ENCODE assay signal across 17 cellular contexts in the genomic region with DNA sequence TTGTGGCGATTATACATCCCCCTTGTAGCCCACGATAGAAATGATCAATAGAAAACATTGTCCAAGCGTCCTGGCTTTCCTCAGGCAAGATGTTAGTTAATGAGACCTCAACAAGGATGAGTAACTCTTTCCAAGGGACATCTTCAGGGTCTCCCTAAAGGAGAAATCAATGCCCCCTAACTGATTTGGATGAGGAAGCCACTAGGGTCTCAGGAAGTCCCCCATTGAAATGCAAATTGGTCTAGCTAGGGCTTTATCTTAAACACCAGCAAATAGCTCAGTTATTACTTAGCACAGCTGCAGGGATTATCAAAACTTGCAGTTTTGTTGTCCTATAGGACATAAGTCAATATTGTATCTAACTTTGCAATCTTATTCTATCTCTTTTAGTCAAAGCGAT.
DNase-seq lines count a peak whose midpoint lies in the region; ATAC-seq, FAIRE-seq and TF ChIP-seq lines count a peak whose summit lies in the region.
"Had no signal": no experiment of that assay in that cellular context is flagged by ENCODE, and none has a peak within 500 bp of the region (broad histone marks: within the 10 kb centered on the region; RNA-seq: fewer than 3 reads in every experiment).

No MANE protein-coding gene starts in this region.

- CTCF ChIA-PET in H1 (lab: Charles Lee; ENCODE audit: partially characterized antibody): no interaction called here

- H3K36me3 ChIP-seq in HUES48 (ENCODE audit: control insufficient read depth, insufficient read depth, low read length): no peaks in the 10 kb centered on the region
- no peaks in the 10 kb centered on the region for H3K36me3 ChIP-seq in H1 (ENCODE audit: control insufficient read depth in 2 of 4, insufficient read depth in 4 of 4, low read length in 3 of 4)
- no peaks in the 10 kb centered on the region for H3K36me3 ChIP-seq in iPS-20b (ENCODE audit: insufficient read depth, low read depth, low read length)
- H3K36me3 ChIP-seq: BE2C had no signal

- H4K8ac ChIP-seq in H1 (ENCODE audit: extremely low read depth, insufficient read depth, low read length): no peak overlapping the region

- no peak overlapping the region for H3K23ac ChIP-seq in H1 (ENCODE audit: insufficient read length)

- TF ChIP-seq EP300 in H1 (IDR thresholded peaks at IDR 0.05; ENCODE audit: borderline replicate concordance in 1 of 2, low read depth in 2 of 2, low read length in 2 of 2): no peak

- H3K27me3 ChIP-seq in HUES48 (ENCODE audit: control insufficient read depth, insufficient read depth, low read length) (peaks cover 15% of the 10 kb centered on the region), H1 (replicated peaks in 1 of 4; ENCODE audit: control insufficient read depth in 3 of 4, extremely low read depth in 1 of 4, insufficient read depth in 3 of 4, low read length in 3 of 4) (no peaks in the 10 kb centered on the region), iPS-20b (ENCODE audit: insufficient read depth, low read length) (no peaks in the 10 kb centered on the region; the same call in 1 of the 2 replicates)
- H3K27me3 ChIP-seq: BE2C had no signal

- H3K4me3 ChIP-seq in HUES48 (ENCODE audit: low read depth, low read length) (peak overlapping the region; percentile 34; the same call in 1 of the 2 replicates), H1 (ENCODE audit: extremely low read depth in 1 of 4, insufficient read depth in 2 of 4, low read depth in 3 of 4, low read length in 4 of 4) (peak overlapping the region in 1 of 4 experiments; percentile 35; a peak in 1 of 8 replicates), iPS-20b (ENCODE audit: low read length) (peak overlapping the region; percentile 41)
- H3K4me3 ChIP-seq: A549, K562 had no signal

- no peaks in the 10 kb centered on the region for H3K79me2 ChIP-seq in H1 (ENCODE audit: control insufficient read depth in 1 of 2, insufficient read depth in 2 of 2, low read length in 2 of 2)

- H3K9ac ChIP-seq in HUES48 (ENCODE audit: low read depth, low read length): no peak overlapping the region
- H3K9ac ChIP-seq in H1 (replicated peaks in 1 of 4; ENCODE audit: extremely low read depth in 1 of 4, low read depth in 3 of 4, low read length in 3 of 4): no peak overlapping the region
- H3K9ac ChIP-seq in iPS-20b (ENCODE audit: low read depth, low read length): no peak overlapping the region

- DNase-seq in H1 (ENCODE audit: low read depth in 1 of 2, low spot score in 2 of 2): no peak
- DNase-seq in kidney glomerular epithelial cell (lab: John Stamatoyannopoulos, UW): no peak
- DNase-seq in NCI-H524 treated with DMSO at 0.1 percent for 48 hours (lab: John Stamatoyannopoulos, UW): no peak
- DNase-seq: BE2C; CD4-positive, alpha-beta memory T cell; DMS153; DMS79 treated with DMSO at 0.1 percent for 48 hours; EL; GF-D8 had no signal

- no peak overlapping the region for H4K91ac ChIP-seq in H1 (replicated peaks; ENCODE audit: insufficient read length, low read length)

- peak; percentile 85 for FAIRE-seq in H1 (lab: Jason Lieb, UNC)
- FAIRE-seq: GM19239, K562 had no signal

- POLR2A ChIA-PET in H1 (lab: Charles Lee; ENCODE audit: partially characterized antibody): no interaction called here

- no peak overlapping the region for H2AK5ac ChIP-seq in H1 (ENCODE audit: low read depth, low read length)

- no peak for TF ChIP-seq POLR2A in H1 (IDR thresholded peaks at IDR 0.05; ENCODE audit: control extremely low read depth in 1 of 2, low read depth in 2 of 2, low read length in 2 of 2)

- no peak overlapping the region for H2BK15ac ChIP-seq in H1 (ENCODE audit: low read length)

- H4K20me1 ChIP-seq in H1 (replicated peaks in 1 of 2; ENCODE audit: control insufficient read depth in 1 of 2, insufficient read depth in 2 of 2, low read length in 2 of 2): no peaks in the 10 kb centered on the region

- H3K27ac ChIP-seq in HUES48 (ENCODE audit: low read depth, low read length) (peak overlapping the region; percentile 93), H1 (ENCODE audit: low read depth, low read length) (no peak overlapping the region), iPS-20b (ENCODE audit: low read length) (no peak overlapping the region)
- H3K27ac ChIP-seq: A549, C4-2B had no signal

- WGBS in H1 (ENCODE audit: extremely low coverage in 1 of 2, insufficient coverage in 1 of 2, insufficient read length in 1 of 2, insufficient replicate concordance in 2 of 2, low coverage in 1 of 2, low lambda C conversion rate in 2 of 2, missing lambda C conversion rate in 1 of 2), 2 experiments: 12% methylated on average over 4 of the region's 4 CpGs; no CpG with 5 or more reads in 1 of the 2 experiments

- H3K18ac ChIP-seq in H1 (ENCODE audit: extremely low read depth, low read length): no peak overlapping the region

- H3K4me1 ChIP-seq in HUES48 (ENCODE audit: control insufficient read depth, insufficient read depth, low read length): peaks cover 34% of the 10 kb centered on the region
- H3K4me1 ChIP-seq in H1 (replicated peaks in 1 of 4; ENCODE audit: control insufficient read depth in 3 of 4, insufficient read depth in 4 of 4, low read length in 3 of 4): peaks cover 0 to 6% (median 3%) of the 10 kb centered on the region in 4 experiments; a peak in 1 of 7 replicates
- H3K4me1 ChIP-seq in iPS-20b (ENCODE audit: insufficient read depth, low read length): peaks cover 6% of the 10 kb centered on the region
- H3K4me1 ChIP-seq: A549, BE2C had no signal

- no peaks in the 10 kb centered on the region for H3K23me2 ChIP-seq in H1 (ENCODE audit: low read depth, low read length)

- H3K14ac ChIP-seq in H1 (ENCODE audit: insufficient read length): no peak overlapping the region

- TF ChIP-seq CTCF in H1 (IDR thresholded peaks at IDR 0.05; ENCODE audit: control extremely low read depth in 1 of 3, insufficient read depth in 1 of 3, low read depth in 1 of 3, low read length in 3 of 3): no peak

- no peak for TF ChIP-seq RAD21 in H1 (IDR thresholded peaks at IDR 0.05 in 1 of 2, conservative IDR thresholded peaks at IDR 0.05 in 1 of 2; ENCODE audit: low read depth in 2 of 2, low read length in 2 of 2)

- no peak overlapping the region for H3K56ac ChIP-seq in H1 (replicated peaks; ENCODE audit: insufficient read length, low read depth, low read length)

- no peak overlapping the region for H2BK5ac ChIP-seq in H1 (ENCODE audit: low read depth, low read length)

- ATAC-seq in HG02571 (IDR thresholded peaks at IDR 0.05; ENCODE audit: unreplicated experiment) (no peak), HG03571 (IDR thresholded peaks at IDR 0.05; ENCODE audit: unreplicated experiment) (no peak)
- ATAC-seq: A549, K562 had no signal

- H2BK12ac ChIP-seq in H1 (ENCODE audit: low read depth, low read length): no peak overlapping the region

- H3K4me2 ChIP-seq in H1 (ENCODE audit: insufficient read depth in 1 of 2, low read depth in 2 of 2, low read length in 2 of 2): peak overlapping the region; percentile 32 to 51; a peak in 3 of 4 replicates
- H3K4me2 ChIP-seq: A549 had no signal

- no peak overlapping the region for H2AFZ ChIP-seq in H1 (ENCODE audit: low read length)

- H4K5ac ChIP-seq in H1 (ENCODE audit: insufficient read length, low read depth, low read length): no peak overlapping the region

- no peaks in the 10 kb centered on the region for H3K9me3 ChIP-seq in HUES48 (ENCODE audit: control insufficient read depth, insufficient read depth, low read length)
- H3K9me3 ChIP-seq in H1 (ENCODE audit: insufficient read depth in 2 of 2, low read depth in 1 of 2, low read length in 1 of 2): no peaks in the 10 kb centered on the region
- no peaks in the 10 kb centered on the region for H3K9me3 ChIP-seq in iPS-20b (ENCODE audit: insufficient read depth, low read depth, low read length)
- H3K9me3 ChIP-seq: A549, BE2C had no signal

- no peak overlapping the region for H2BK20ac ChIP-seq in H1 (ENCODE audit: low read length)

- no peaks in the 10 kb centered on the region for H3K79me1 ChIP-seq in H1 (ENCODE audit: low read depth, low read length)

- H3K4ac ChIP-seq in H1 (replicated peaks; ENCODE audit: insufficient read length, low read depth, low read length): no peak overlapping the region

- no peak overlapping the region for H2BK120ac ChIP-seq in H1 (replicated peaks; ENCODE audit: low read depth, low read length)

TF ChIP-seq in H1, 55 proteins besides CTCF, POLR2A, EP300 and RAD21:
- TF ChIP-seq JUND (IDR thresholded peaks at IDR 0.05; ENCODE audit: low read length) (0 out of 2 replicates have a peak, but pooled peaks have one; percentile 25), GABPA (IDR thresholded peaks at IDR 0.05; ENCODE audit: borderline replicate concordance, insufficient read depth, low read length) (no peak), TCF12 (IDR thresholded peaks at IDR 0.05; ENCODE audit: low read depth, low read length) (0 out of 2 replicates have a peak, but pooled peaks have one; percentile 31), SAP30 (IDR thresholded peaks at IDR 0.05; ENCODE audit: insufficient read depth, insufficient replicate concordance, low read length) (no peak), BCL11A (IDR thresholded peaks at IDR 0.05; ENCODE audit: low read depth in 2 of 2, low read length in 2 of 2) (no peak), BACH1 (IDR thresholded peaks at IDR 0.05; ENCODE audit: low read length) (no peak), RFX5 (IDR thresholded peaks at IDR 0.05; ENCODE audit: borderline replicate concordance, low read depth, low read length) (no peak), CBX8 (IDR thresholded peaks at IDR 0.05; ENCODE audit: borderline replicate concordance, low read depth, low read length) (no peak), SUZ12 (IDR thresholded peaks at IDR 0.05; ENCODE audit: low read length) (no peak), POLR2AphosphoS5 (IDR thresholded peaks at IDR 0.05; ENCODE audit: low read depth, low read length) (no peak), SP2 (IDR thresholded peaks at IDR 0.05; ENCODE audit: low read length) (no peak), PHF8 (conservative IDR thresholded peaks at IDR 0.05; ENCODE audit: low read depth, low read length) (no peak)
- TF ChIP-seq, protein P1, sequence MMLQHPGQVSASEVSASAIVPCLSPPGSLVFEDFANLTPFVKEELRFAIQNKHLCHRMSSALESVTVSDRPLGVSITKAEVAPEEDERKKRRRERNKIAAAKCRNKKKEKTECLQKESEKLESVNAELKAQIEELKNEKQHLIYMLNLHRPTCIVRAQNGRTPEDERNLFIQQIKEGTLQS (IDR thresholded peaks at IDR 0.05; ENCODE audit: insufficient read depth, low read depth, low read length): no peak
- TF ChIP-seq, protein P2, sequence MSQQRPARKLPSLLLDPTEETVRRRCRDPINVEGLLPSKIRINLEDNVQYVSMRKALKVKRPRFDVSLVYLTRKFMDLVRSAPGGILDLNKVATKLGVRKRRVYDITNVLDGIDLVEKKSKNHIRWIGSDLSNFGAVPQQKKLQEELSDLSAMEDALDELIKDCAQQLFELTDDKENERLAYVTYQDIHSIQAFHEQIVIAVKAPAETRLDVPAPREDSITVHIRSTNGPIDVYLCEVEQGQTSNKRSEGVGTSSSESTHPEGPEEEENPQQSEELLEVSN (IDR thresholded peaks at IDR 0.05): no peak
